Comparison of ENCODE assay signal across 18 cellular contexts in genomic region chr4:187333151-187333550, GRCh38.
DNase-seq lines count a peak whose midpoint lies in the region; ATAC-seq and TF ChIP-seq lines count a peak whose summit lies in the region.
"Had no signal": no experiment of that assay in that cellular context is flagged by ENCODE, and none has a peak within 500 bp of the region (broad histone marks: within the 10 kb centered on the region; RNA-seq: fewer than 3 reads in every experiment).

No MANE protein-coding gene starts in this region.

- DNase-seq in MCF 10A (ENCODE audit: unreplicated experiment): peak; percentile 61
- DNase-seq in mammary epithelial cell: no peak
- peak; percentile 75 for DNase-seq in PC-3
- peak; percentile 21 for DNase-seq in epithelial cell of esophagus (ENCODE audit: low read depth)
- no peak for DNase-seq in DMS 273 (lab: John Stamatoyannopoulos, UW; ENCODE audit: unreplicated experiment)
- no peak for DNase-seq in gastrocnemius medialis
- no peak for DNase-seq in cerebellar nuclear complex (lab: John Stamatoyannopoulos, UW)
- DNase-seq in HCEC 1CT: no peak
- DNase-seq: CD8-positive, alpha-beta T cell; DMS79 treated with DMSO at 0.1 percent for 48 hours; GF-D8; Kasumi-1; NCI-H187; NCI-H226; NCI-H526 treated with DMSO at 0.1 percent for 48 hours had no signal

- H3K9me3 Mint-ChIP-seq in MCF 10A (ENCODE audit: unreplicated experiment): no peaks in the 10 kb centered on the region

- H3K27ac Mint-ChIP-seq in MCF 10A (ENCODE audit: low read depth, unreplicated experiment): no peak overlapping the region
- H3K27ac Mint-ChIP-seq: CD8-positive, alpha-beta T cell; IgD-negative memory B cell had no signal

- TF ChIP-seq CTCF in MCF 10A (IDR thresholded peaks at IDR 0.05; ENCODE audit: unreplicated experiment): no peak
- no peak for TF ChIP-seq CTCF in mammary epithelial cell (conservative IDR thresholded peaks at IDR 0.05 in 1 of 2, IDR thresholded peaks at IDR 0.05 in 1 of 2; ENCODE audit: extremely low read depth in 1 of 2, insufficient read depth in 1 of 2, low read depth in 1 of 2, low read length in 2 of 2)
- no peak for TF ChIP-seq CTCF in PC-3 (conservative IDR thresholded peaks at IDR 0.05; ENCODE audit: low read depth, low read length)
- TF ChIP-seq CTCF in epithelial cell of esophagus (IDR thresholded peaks at IDR 0.05; ENCODE audit: insufficient read depth, low read depth, low read length, missing control alignments): no peak
- TF ChIP-seq CTCF in gastrocnemius medialis (IDR thresholded peaks at IDR 0.05 in 4 of 5, conservative IDR thresholded peaks at IDR 0.05 in 1 of 5): no peak

- WGBS in mammary epithelial cell (ENCODE audit: low coverage, missing lambda C conversion rate): 96% methylated on average over 4 of the region's 4 CpGs

- H3F3A ChIP-seq in PC-3 (ENCODE audit: low read length, unreplicated experiment): no peaks in the 10 kb centered on the region

- H3K27me3 Mint-ChIP-seq in MCF 10A (ENCODE audit: insufficient read depth, unreplicated experiment): no peaks in the 10 kb centered on the region
- H3K27me3 Mint-ChIP-seq: IgD-negative memory B cell had no signal

- H3K27me3 ChIP-seq in mammary epithelial cell (ENCODE audit: insufficient read depth, low read length) (no peaks in the 10 kb centered on the region), PC-3 (ENCODE audit: low read length) (no peaks in the 10 kb centered on the region), gastrocnemius medialis (no peaks in the 10 kb centered on the region)
- H3K27me3 ChIP-seq: SJSA1 had no signal

- H3K36me3 ChIP-seq in mammary epithelial cell (ENCODE audit: insufficient read depth, low read length) (no peaks in the 10 kb centered on the region), PC-3 (ENCODE audit: low read depth, low read length) (no peaks in the 10 kb centered on the region), gastrocnemius medialis (no peaks in the 10 kb centered on the region)
- H3K36me3 ChIP-seq: SJSA1 had no signal

- BruUV-seq in MCF 10A (replicated peaks; lab: Mats Ljungman, UMichigan) (no TSS peak), mammary epithelial cell (replicated peaks; lab: Mats Ljungman, UMichigan) (no TSS peak), PC-3 (replicated peaks; lab: Mats Ljungman, UMichigan) (no TSS peak)

- H3K9ac ChIP-seq in mammary epithelial cell (ENCODE audit: insufficient read depth, low read length) (no peak overlapping the region), PC-3 (ENCODE audit: low read length) (no peak overlapping the region)

- H4K20me1 ChIP-seq in mammary epithelial cell (ENCODE audit: insufficient read depth, low read length) (no peaks in the 10 kb centered on the region), PC-3 (ENCODE audit: low read length) (no peaks in the 10 kb centered on the region)

- in situ Hi-C loops in mammary epithelial cell (cut with MboI; ENCODE audit: low sequenced_read_pairs in 2 of 2) (no loop called here), gastrocnemius medialis (cut with MboI; ENCODE audit: low sequenced_read_pairs in 4 of 4) (no loop called here)

- H3K27ac ChIP-seq in mammary epithelial cell (ENCODE audit: insufficient read depth, low read depth, low read length): no peak overlapping the region
- 0 out of 2 replicates have a peak overlapping the region, but pooled peaks have one; percentile 17 for H3K27ac ChIP-seq in PC-3 (ENCODE audit: low read length)
- H3K27ac ChIP-seq in gastrocnemius medialis: no peak overlapping the region
- H3K27ac ChIP-seq: 22Rv1, SJSA1 had no signal

- H3K4me1 ChIP-seq in mammary epithelial cell (ENCODE audit: insufficient read depth, low read length) (no peaks in the 10 kb centered on the region), PC-3 (ENCODE audit: insufficient read depth, low read length) (peaks cover 10% of the 10 kb centered on the region), gastrocnemius medialis (no peaks in the 10 kb centered on the region)

- no peak overlapping the region for H3K4me2 ChIP-seq in mammary epithelial cell (ENCODE audit: insufficient read depth, low read depth, low read length)
- no peak overlapping the region for H3K4me2 ChIP-seq in PC-3 (ENCODE audit: low read length)

- no peak for TF ChIP-seq POLR2A in gastrocnemius medialis (IDR thresholded peaks at IDR 0.05)

- H3K4me1 Mint-ChIP-seq in MCF 10A (ENCODE audit: insufficient read depth, unreplicated experiment): no peaks in the 10 kb centered on the region
- H3K4me1 Mint-ChIP-seq: IgD-negative memory B cell had no signal

- H3K36me3 Mint-ChIP-seq in MCF 10A (ENCODE audit: insufficient read depth, unreplicated experiment): no peaks in the 10 kb centered on the region
- H3K36me3 Mint-ChIP-seq: CD8-positive, alpha-beta T cell; IgD-negative memory B cell had no signal

- H2AFZ ChIP-seq in mammary epithelial cell (ENCODE audit: low read depth, low read length) (no peak overlapping the region), PC-3 (ENCODE audit: low read length) (0 out of 2 replicates have a peak overlapping the region, but pooled peaks have one; percentile 44)

- no peaks in the 10 kb centered on the region for H3K79me2 ChIP-seq in mammary epithelial cell (ENCODE audit: insufficient read depth, low read length)
- no peaks in the 10 kb centered on the region for H3K79me2 ChIP-seq in PC-3 (ENCODE audit: low read length)

- H3K9me2 ChIP-seq in PC-3 (replicated peaks; ENCODE audit: low read length): no peaks in the 10 kb centered on the region

- CTCF ChIA-PET in MCF 10A (lab: Yijun Ruan, JAX): no interaction called here
- CTCF ChIA-PET in mammary epithelial cell (lab: Charles Lee; ENCODE audit: low non-redundant PET): no interaction called here
- CTCF ChIA-PET in PC-3 (lab: Charles Lee): no interaction called here

- no peaks in the 10 kb centered on the region for H3K9me3 ChIP-seq in mammary epithelial cell (replicated peaks; ENCODE audit: insufficient read depth, low read length)
- no peaks in the 10 kb centered on the region for H3K9me3 ChIP-seq in PC-3 (ENCODE audit: low read length)
- H3K9me3 ChIP-seq in gastrocnemius medialis: no peaks in the 10 kb centered on the region
- H3K9me3 ChIP-seq: SJSA1 had no signal

- ATAC-seq in PC-3 (peak; percentile 90), gastrocnemius medialis (no peak)
- ATAC-seq: CD8-positive, alpha-beta T cell had no signal

- intact Hi-C loops in MCF 10A (cut with micrococcal nuclease) (no loop called here), mammary epithelial cell (cut with micrococcal nuclease) (no loop called here), PC-3 (cut with micrococcal nuclease) (no loop called here), gastrocnemius medialis (cut with DNase I; ENCODE audit: low total_unique reads) (no loop called here)

- POLR2A ChIA-PET in MCF 10A (lab: Yijun Ruan, JAX) (no interaction called here), PC-3 (lab: Charles Lee; ENCODE audit: unreplicated experiment) (no interaction called here)

- no peak overlapping the region for H3K4me3 Mint-ChIP-seq in MCF 10A (ENCODE audit: unreplicated experiment)
- H3K4me3 Mint-ChIP-seq: CD8-positive, alpha-beta T cell; IgD-negative memory B cell had no signal

- H3K4me3 ChIP-seq in mammary epithelial cell (replicated peaks in 1 of 3; ENCODE audit: insufficient read depth in 1 of 3, low read depth in 2 of 3, low read length in 3 of 3): no peak overlapping the region
- no peak overlapping the region for H3K4me3 ChIP-seq in PC-3 (ENCODE audit: low read length)
- H3K4me3 ChIP-seq in epithelial cell of esophagus (ENCODE audit: low read length): no peak overlapping the region
- no peak overlapping the region for H3K4me3 ChIP-seq in gastrocnemius medialis
- H3K4me3 ChIP-seq: SJSA1 had no signal

- dilution Hi-C loops in mammary epithelial cell (cut with HindIII; ENCODE audit: low sequenced_read_pairs): no loop called here

Comparison
In these comparisons a context has a peak if more than half of its experiments do, and no peak if none do; other contexts are left out.
1. DNase-seq: peak in MCF 10A (single experiment), PC-3 (single experiment) and epithelial cell of esophagus (single experiment); none in mammary epithelial cell (single experiment), DMS 273 (single experiment), gastrocnemius medialis (0 of 2), cerebellar nuclear complex (0 of 2) and HCEC 1CT (single experiment).